In genomic region chr4:48913346-48913745, GRCh38 we compare ENCODE assay signal across 15 cellular contexts. TPM values are rescaled to one million over a fixed set of nuclear protein-coding genes. Genes with fewer than 3 reads are reported as not detected.
DNase-seq lines count a peak whose midpoint lies in the region; ATAC-seq and TF ChIP-seq lines count a peak whose summit lies in the region.
"Had no signal": no experiment of that assay in that cellular context is flagged by ENCODE, and none has a peak within 500 bp of the region (broad histone marks: within the 10 kb centered on the region; RNA-seq: fewer than 3 reads in every experiment).

No MANE protein-coding gene starts in this region.

- CTCF ChIA-PET in activated CD4-positive, alpha-beta T cell treated with anti-CD3 and anti-CD28 coated beads for 36 hours (lab: Charles Lee), result interaction anchor here (1.2 kb wide), 1 partner anchor 16 kb away, joined by 4 read pairs; no protein-coding TSS in a partner anchor
- CTCF ChIA-PET in SK-N-SH (lab: Yijun Ruan, JAX), result interaction anchor here (0.6 to 2.3 kb wide), 4 partner anchors 16 to 793 kb away, joined by 3 to 7 read pairs (median 4); no protein-coding TSS in a partner anchor

- no peaks in the 10 kb centered on the region for H3K9me3 Mint-ChIP-seq in activated CD4-positive, alpha-beta T cell treated with anti-CD3 and anti-CD28 coated beads for 36 hours (ENCODE audit: low read depth)
- no peaks in the 10 kb centered on the region for H3K9me3 Mint-ChIP-seq in activated CD4-positive, alpha-beta T cell treated with anti-CD3 and anti-CD28 coated beads, Interleukin-2, amount 10 ng/mL, durations not matched to agents 24 days and 14 days

- DNase-seq in activated CD4-positive, alpha-beta T cell treated with anti-CD3 and anti-CD28 coated beads for 36 hours, result peak; percentile 31
- DNase-seq in activated CD4-positive, alpha-beta T cell treated with anti-CD3 and anti-CD28 coated beads, Interleukin-2, amount 10 ng/mL, durations not matched to agents 24 days and 14 days, result no peak
- DNase-seq in SK-N-SH, result no peak
- peak; percentile 85 to 97 for DNase-seq in fibroblast of lung (ENCODE audit: low read depth in 2 of 2)
- no peak for DNase-seq in effector CD8-positive, alpha-beta T cell (lab: John Stamatoyannopoulos, UW)
- DNase-seq in cardiac septum (ENCODE audit: low spot score), result no peak
- no peak for DNase-seq in NCI-H345 treated with DMSO at 0.1 percent for 48 hours (lab: John Stamatoyannopoulos, UW; ENCODE audit: unreplicated experiment)
- DNase-seq: aorta; naive thymus-derived CD4-positive, alpha-beta T cell; NCI-H2171; stimulated activated CD4-positive, alpha-beta T cell treated with anti-CD3 and anti-CD28 coated beads, Interleukin-4, amount 100 ng/mL, for 4 hours; thyroid gland had no signal

- POLR2A ChIA-PET in activated CD4-positive, alpha-beta T cell treated with anti-CD3 and anti-CD28 coated beads for 36 hours (lab: Charles Lee), result no interaction called here
- POLR2A ChIA-PET in SK-N-SH (lab: Yijun Ruan, JAX), result no interaction called here

- H3K27ac ChIP-seq in SK-N-SH (ENCODE audit: low read depth in 2 of 2, low read length in 1 of 2), result peak overlapping the region in 1 of 2 experiments; percentile 90; a peak in 3 of 4 replicates
- H3K27ac ChIP-seq in fibroblast of lung (ENCODE audit: insufficient read depth, low read length), result no peak overlapping the region
- peak overlapping the region; percentile 53 for H3K27ac ChIP-seq in stomach smooth muscle (ENCODE audit: low read length)
- H3K27ac ChIP-seq: 22Rv1, SK-N-MC, thyroid gland had no signal

- H3F3A ChIP-seq in SK-N-SH (replicated peaks; ENCODE audit: insufficient read depth), result peaks cover 41% of the 10 kb centered on the region

- H3K79me2 ChIP-seq in SK-N-SH (ENCODE audit: insufficient read depth) (no peaks in the 10 kb centered on the region), fibroblast of lung (ENCODE audit: control insufficient read depth, insufficient read depth, low read length) (no peaks in the 10 kb centered on the region)

- H4K20me1 ChIP-seq in SK-N-SH (ENCODE audit: insufficient read depth), result no peaks in the 10 kb centered on the region
- no peaks in the 10 kb centered on the region for H4K20me1 ChIP-seq in fibroblast of lung (ENCODE audit: control insufficient read depth, extremely low read depth, insufficient read depth, low read length)

- no peaks in the 10 kb centered on the region for H3K9me3 ChIP-seq in SK-N-SH
- no peaks in the 10 kb centered on the region for H3K9me3 ChIP-seq in fibroblast of lung (ENCODE audit: control insufficient read depth, insufficient read depth, low read depth, low read length)
- H3K9me3 ChIP-seq in stomach smooth muscle (ENCODE audit: control insufficient read depth in 2 of 2, low read length in 2 of 2), result no peaks in the 10 kb centered on the region
- H3K9me3 ChIP-seq: thyroid gland had no signal

- H3K27me3 Mint-ChIP-seq in activated CD4-positive, alpha-beta T cell treated with anti-CD3 and anti-CD28 coated beads for 36 hours, result no peaks in the 10 kb centered on the region
- no peaks in the 10 kb centered on the region for H3K27me3 Mint-ChIP-seq in activated CD4-positive, alpha-beta T cell treated with anti-CD3 and anti-CD28 coated beads, Interleukin-2, amount 10 ng/mL, durations not matched to agents 24 days and 14 days

- no peaks in the 10 kb centered on the region for H3K9me2 ChIP-seq in SK-N-SH

- no peak overlapping the region for H3K4me3 Mint-ChIP-seq in activated CD4-positive, alpha-beta T cell treated with anti-CD3 and anti-CD28 coated beads for 36 hours
- no peak overlapping the region for H3K4me3 Mint-ChIP-seq in activated CD4-positive, alpha-beta T cell treated with anti-CD3 and anti-CD28 coated beads, Interleukin-2, amount 10 ng/mL, durations not matched to agents 24 days and 14 days
- H3K4me3 Mint-ChIP-seq: naive thymus-derived CD4-positive, alpha-beta T cell had no signal

- H3K4me1 Mint-ChIP-seq in activated CD4-positive, alpha-beta T cell treated with anti-CD3 and anti-CD28 coated beads for 36 hours, result peaks cover 16% of the 10 kb centered on the region
- peaks cover 6% of the 10 kb centered on the region for H3K4me1 Mint-ChIP-seq in activated CD4-positive, alpha-beta T cell treated with anti-CD3 and anti-CD28 coated beads, Interleukin-2, amount 10 ng/mL, durations not matched to agents 24 days and 14 days

- H3K27me3 ChIP-seq in SK-N-SH (ENCODE audit: insufficient read depth), result no peaks in the 10 kb centered on the region
- H3K27me3 ChIP-seq in fibroblast of lung (ENCODE audit: control insufficient read depth, insufficient read depth, low read length), result no peaks in the 10 kb centered on the region
- H3K27me3 ChIP-seq in stomach smooth muscle (ENCODE audit: control insufficient read depth in 1 of 2, insufficient read depth in 2 of 2, low read length in 2 of 2), result no peaks in the 10 kb centered on the region
- H3K27me3 ChIP-seq: thyroid gland had no signal

- no peak for TF ChIP-seq RAD21 in SK-N-SH (IDR thresholded peaks at IDR 0.05; ENCODE audit: low read length)

- H3K4me1 ChIP-seq in SK-N-SH (ENCODE audit: control insufficient read depth in 1 of 2, insufficient read depth in 2 of 2, low read depth in 1 of 2, low read length in 1 of 2), result peaks cover 0 to 17% of the 10 kb centered on the region in 2 experiments; a peak in 2 of 4 replicates
- peaks cover 5% of the 10 kb centered on the region for H3K4me1 ChIP-seq in fibroblast of lung (ENCODE audit: control insufficient read depth, extremely low read depth, insufficient read depth, low read length)
- peaks cover 6% of the 10 kb centered on the region for H3K4me1 ChIP-seq in stomach smooth muscle (ENCODE audit: control insufficient read depth, insufficient read depth, low read length)

- H3K36me3 ChIP-seq in SK-N-SH (replicated peaks in 1 of 2; ENCODE audit: control insufficient read depth in 1 of 2, insufficient read depth in 2 of 2, low read length in 1 of 2), result no peaks in the 10 kb centered on the region
- no peaks in the 10 kb centered on the region for H3K36me3 ChIP-seq in fibroblast of lung (ENCODE audit: control insufficient read depth, insufficient read depth, low read length)
- no peaks in the 10 kb centered on the region for H3K36me3 ChIP-seq in stomach smooth muscle (ENCODE audit: control insufficient read depth in 2 of 2, insufficient read depth in 2 of 2, low read length in 2 of 2)
- H3K36me3 ChIP-seq: thyroid gland had no signal

- H3K4me2 ChIP-seq in SK-N-SH (peak overlapping the region; percentile 54), fibroblast of lung (ENCODE audit: extremely low read depth, insufficient read depth, low read length) (peak overlapping the region; percentile 35)

- TF ChIP-seq EP300 in SK-N-SH (IDR thresholded peaks at IDR 0.05; ENCODE audit: borderline replicate concordance in 1 of 2, low read depth in 1 of 2, low read length in 1 of 2), result peak; percentile 39 to 93; a peak in 3 of 4 replicates

- 10% methylated on average over 6 of the region's 6 CpGs for WGBS in SK-N-SH (ENCODE audit: low lambda C conversion rate)

- H3K9ac ChIP-seq in SK-N-SH (peak overlapping the region; percentile 44; the same call in 1 of the 2 replicates), fibroblast of lung (ENCODE audit: insufficient read depth, low read length) (no peak overlapping the region), stomach smooth muscle (ENCODE audit: low read length in 2 of 2) (no peak overlapping the region)

- ATAC-seq in activated CD4-positive, alpha-beta T cell treated with anti-CD3 and anti-CD28 coated beads for 36 hours, result no peak
- ATAC-seq: naive thymus-derived CD4-positive, alpha-beta T cell had no signal

- H3K27ac Mint-ChIP-seq in activated CD4-positive, alpha-beta T cell treated with anti-CD3 and anti-CD28 coated beads for 36 hours, result no peak overlapping the region
- H3K27ac Mint-ChIP-seq in activated CD4-positive, alpha-beta T cell treated with anti-CD3 and anti-CD28 coated beads, Interleukin-2, amount 10 ng/mL, durations not matched to agents 24 days and 14 days, result no peak overlapping the region
- H3K27ac Mint-ChIP-seq: naive thymus-derived CD4-positive, alpha-beta T cell had no signal

- H3K36me3 Mint-ChIP-seq in activated CD4-positive, alpha-beta T cell treated with anti-CD3 and anti-CD28 coated beads for 36 hours (ENCODE audit: low read depth), result no peaks in the 10 kb centered on the region
- no peaks in the 10 kb centered on the region for H3K36me3 Mint-ChIP-seq in activated CD4-positive, alpha-beta T cell treated with anti-CD3 and anti-CD28 coated beads, Interleukin-2, amount 10 ng/mL, durations not matched to agents 24 days and 14 days (ENCODE audit: low read depth)

- intact Hi-C loops in activated CD4-positive, alpha-beta T cell treated with anti-CD3 and anti-CD28 coated beads for 36 hours (cut with DNase I, micrococcal nuclease), result no loop called here
- intact Hi-C loops in activated CD4-positive, alpha-beta T cell treated with anti-CD3 and anti-CD28 coated beads, Interleukin-2, amount 10 ng/mL, durations not matched to agents 24 days and 14 days (cut with micrococcal nuclease), result no loop called here
- intact Hi-C loops in cardiac septum (cut with DNase I), result no loop called here

- H2AFZ ChIP-seq in SK-N-SH (ENCODE audit: low read depth) (no peak overlapping the region; the same call in 1 of the 2 replicates), fibroblast of lung (ENCODE audit: low read length) (no peak overlapping the region)

- H3K4me3 ChIP-seq in SK-N-SH (ENCODE audit: low read depth in 2 of 2, low read length in 1 of 2) (no peak overlapping the region), fibroblast of lung (replicated peaks in 1 of 4; ENCODE audit: control extremely low read depth in 1 of 4, insufficient read depth in 1 of 4, low read depth in 3 of 4, low read length in 4 of 4) (no peak overlapping the region), stomach smooth muscle (ENCODE audit: low read length in 2 of 2) (peak overlapping the region in 1 of 2 donors; percentile 8)
- H3K4me3 ChIP-seq: SK-N-MC, thyroid gland had no signal

- TF ChIP-seq CTCF in SK-N-SH (IDR thresholded peaks at IDR 0.05) (no peak), fibroblast of lung (conservative IDR thresholded peaks at IDR 0.05 in 1 of 2, IDR thresholded peaks at IDR 0.05 in 1 of 2; ENCODE audit: low read depth in 1 of 2, low read length in 2 of 2) (no peak)

RNA-seq across cellular contexts. Expression of gene OCIAD2, which starts 6.8 kb away (rescaled TPM):
- total RNA-seq in activated CD4-positive, alpha-beta T cell treated with anti-CD3 and anti-CD28 coated beads for 36 hours, result 10 to 100 TPM; 83.6 to 97.4 TPM
- total RNA-seq in activated CD4-positive, alpha-beta T cell treated with anti-CD3 and anti-CD28 coated beads, Interleukin-2, amount 10 ng/mL, durations not matched to agents 24 days and 14 days, result 54.1 and 65.3 TPM in 2 replicates
- polyA plus RNA-seq in SK-N-SH (2012; rRNA removed) (235 and 387 TPM in 2 replicates), fibroblast of lung (20.3 and 36.5 TPM in 2 replicates)
- polyA plus RNA-seq in SK-N-SH (2012; cell fraction: cytosol; rRNA removed), result 362 and 414 TPM in 2 replicates
- polyA plus RNA-seq in SK-N-SH (2012; cell fraction: nucleus; rRNA removed), result 83.6 and 110 TPM in 2 replicates
- total RNA-seq in fibroblast of lung (20.5 and 34.0 TPM in 2 replicates), cardiac septum (8.9 TPM)
- 26.7 and 47.6 TPM in 2 replicates for polyA plus RNA-seq in fibroblast of lung (2012)
- polyA minus RNA-seq in fibroblast of lung (ENCODE audit: low replicate concordance), result 0.93 and 1.2 TPM in 2 replicates

Comparison
In these comparisons a context has a peak if more than half of its experiments do, and no peak if none do; other contexts are left out.
1. DNase-seq: peak in activated CD4-positive, alpha-beta T cell treated with anti-CD3 and anti-CD28 coated beads for 36 hours (single experiment) and fibroblast of lung (2 of 2); none in activated CD4-positive, alpha-beta T cell treated with anti-CD3 and anti-CD28 coated beads, Interleukin-2, amount 10 ng/mL, durations not matched to agents 24 days and 14 days (single experiment), SK-N-SH (single experiment), effector CD8-positive, alpha-beta T cell (single experiment), cardiac septum (single experiment) and NCI-H345 treated with DMSO at 0.1 percent for 48 hours (single experiment).